ENCODE assay signal across 30 cellular contexts in the genomic region with DNA sequence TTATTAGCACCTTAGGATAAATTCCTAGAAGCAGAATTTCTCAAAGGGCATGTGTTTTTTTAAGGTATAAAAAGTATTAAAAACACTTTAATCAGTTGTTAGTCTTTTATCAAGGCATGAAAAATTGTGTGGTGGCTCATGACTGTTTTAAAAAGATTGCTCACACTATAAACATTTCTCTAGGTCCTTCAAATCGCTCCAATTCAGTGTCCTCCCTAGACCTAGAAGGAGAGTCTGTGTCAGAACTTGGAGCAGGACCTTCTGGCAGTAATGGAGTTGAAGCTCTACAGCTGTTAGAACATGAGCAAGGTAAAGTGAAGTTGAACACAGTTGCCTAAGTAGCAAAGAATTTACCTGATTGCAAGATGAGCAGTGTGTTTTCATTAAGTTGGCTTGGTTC.
"Had no signal": no experiment of that assay in that cellular context is flagged by ENCODE, and none has a peak within 500 bp of the region (broad histone marks: within the 10 kb centered on the region; RNA-seq: fewer than 3 reads in every experiment).

No MANE protein-coding gene starts in this region.

- H3K27ac Mint-ChIP-seq: mesothelial cell of epicardium; nephron progenitor cell; neural progenitor cell; progenitor cell of endocrine pancreas; stimulated activated memory B cell treated with anti-CD40 and anti-IgM and Interleukin-4, amounts not matched to agents 10 μg/mL and 1 μg/mL and 100 μg/mL, for 72 hours; stimulated activated naive CD8-positive, alpha-beta T cell treated with anti-CD3 and anti-CD28 coated beads, Interleukin-15, amount 100 ng/mL, for 72 hours had no signal

- H3K27me3 ChIP-seq: neural progenitor cell, neutrophil, ovary, right atrium auricular region, right lobe of liver, transverse colon, upper lobe of left lung, vagina had no signal

- H3K9me3 ChIP-seq: lower lobe of right lung, neutrophil, ovary, right lobe of liver, transverse colon, upper lobe of left lung, vagina had no signal

- H3K9ac ChIP-seq: neural progenitor cell had no signal

- H3K9me3 Mint-ChIP-seq: mesothelial cell of epicardium; naive B cell; natural killer cell; nephron progenitor cell; neural progenitor cell; stimulated activated memory B cell treated with anti-CD40 and anti-IgM and Interleukin-4, amounts not matched to agents 10 μg/mL and 1 μg/mL and 100 μg/mL, for 72 hours; stimulated activated naive CD8-positive, alpha-beta T cell treated with anti-CD3 and anti-CD28 coated beads, Interleukin-15, amount 100 ng/mL, for 72 hours had no signal

- H3K4me2 ChIP-seq: neural progenitor cell, smooth muscle cell had no signal

- H3K4me1 Mint-ChIP-seq: mesothelial cell of epicardium; naive B cell; natural killer cell; nephron progenitor cell; neural progenitor cell; stimulated activated memory B cell treated with anti-CD40 and anti-IgM and Interleukin-4, amounts not matched to agents 10 μg/mL and 1 μg/mL and 100 μg/mL, for 72 hours; stimulated activated naive CD8-positive, alpha-beta T cell treated with anti-CD3 and anti-CD28 coated beads, Interleukin-15, amount 100 ng/mL, for 72 hours had no signal

- H3K4me1 ChIP-seq: lower lobe of right lung, neural progenitor cell, right atrium auricular region, right lobe of liver, transverse colon, upper lobe of left lung, vagina had no signal

- H3K27ac ChIP-seq: lower lobe of right lung, neural progenitor cell, neutrophil, ovary, right atrium auricular region, right lobe of liver, transverse colon, upper lobe of left lung, vagina had no signal

- H3K4me3 Mint-ChIP-seq: mesothelial cell of epicardium; naive B cell; natural killer cell; nephron progenitor cell; neural progenitor cell; stimulated activated memory B cell treated with anti-CD40 and anti-IgM and Interleukin-4, amounts not matched to agents 10 μg/mL and 1 μg/mL and 100 μg/mL, for 72 hours; stimulated activated naive CD8-positive, alpha-beta T cell treated with anti-CD3 and anti-CD28 coated beads, Interleukin-15, amount 100 ng/mL, for 72 hours had no signal

- H2AFZ ChIP-seq: neural progenitor cell had no signal

- DNase-seq: hypothalamus; islet precursor cell; kidney glomerular epithelial cell; left cardiac atrium; lower lobe of right lung; mammary epithelial cell; mesendoderm; naive B cell; natural killer cell; nephron progenitor cell; occipital lobe; ovary; right lobe of liver; stimulated activated CD4-positive, alpha-beta T cell treated with anti-CD3 and anti-CD28 coated beads, Interleukin-1b, Interleukin-23, amount 100 ng/mL, for 48 hours; stimulated activated CD4-positive, alpha-beta T cell treated with anti-CD3 and anti-CD28 coated beads, Interleukin-2, amount 100 ng/mL, for 48 hours; stimulated activated CD4-positive, alpha-beta T cell treated with anti-CD3 and anti-CD28 coated beads, Interleukin-4, amount 100 ng/mL, for 4 hours; stimulated activated CD8-positive, alpha-beta memory T cell treated with anti-CD3 and anti-CD28 coated beads, Interleukin-4, amount 100 ng/mL, for 48 hours; stimulated activated naive CD4-positive, alpha-beta T cell treated with Interleukin-2 at 50 U/mL for 16 hours; stimulated activated naive CD8-positive, alpha-beta T cell treated with anti-CD3 and anti-CD28 coated beads, Interleukin-15, amount 100 ng/mL, for 72 hours; substantia nigra; transverse colon; upper lobe of left lung had no signal

- H3K36me3 ChIP-seq: ovary had no signal

- H3K27me3 Mint-ChIP-seq: naive B cell; progenitor cell of endocrine pancreas; stimulated activated memory B cell treated with anti-CD40 and anti-IgM and Interleukin-4, amounts not matched to agents 10 μg/mL and 1 μg/mL and 100 μg/mL, for 72 hours; stimulated activated naive CD8-positive, alpha-beta T cell treated with anti-CD3 and anti-CD28 coated beads, Interleukin-15, amount 100 ng/mL, for 72 hours had no signal

- H3K4me3 ChIP-seq: lower lobe of right lung, neural progenitor cell, ovary, right atrium auricular region, right lobe of liver, smooth muscle cell, transverse colon, upper lobe of left lung, vagina had no signal
